In genomic region chr2:207617011-207617671, GRCh38 we compare ENCODE assay signal across 8 cellular contexts. TPM values are rescaled to one million over a fixed set of nuclear protein-coding genes. Genes with fewer than 3 reads are reported as not detected.
DNase-seq lines count a peak whose midpoint lies in the region; ATAC-seq and TF ChIP-seq lines count a peak whose summit lies in the region.

No MANE protein-coding gene starts in this region.

- H3K4me1 Mint-ChIP-seq in CD4-positive, CD25-positive, alpha-beta regulatory T cell = peaks cover 23 to 43% (median 35%) of the 10 kb centered on the region in 4 donors
- H3K4me1 Mint-ChIP-seq in neural progenitor cell = no peaks in the 10 kb centered on the region

- H3K27ac ChIP-seq in CD4-positive, CD25-positive, alpha-beta regulatory T cell (ENCODE audit: insufficient read depth, low read length, poor library complexity, severe bottlenecking) = no peak overlapping the region
- H3K27ac ChIP-seq in neural progenitor cell = no peak overlapping the region

- H4K20me1 ChIP-seq in neural progenitor cell (ENCODE audit: low read depth) = no peaks in the 10 kb centered on the region

- peaks cover 26% of the 10 kb centered on the region for H3K4me1 ChIP-seq in CD4-positive, CD25-positive, alpha-beta regulatory T cell (ENCODE audit: control insufficient read depth, insufficient read depth, low read length, poor library complexity, severe bottlenecking)
- no peaks in the 10 kb centered on the region for H3K4me1 ChIP-seq in neural progenitor cell

- peaks cover 22% of the 10 kb centered on the region for H3K36me3 ChIP-seq in CD4-positive, CD25-positive, alpha-beta regulatory T cell (ENCODE audit: control insufficient read depth, insufficient read depth, low read length)
- peaks cover 10% of the 10 kb centered on the region for H3K36me3 ChIP-seq in neural progenitor cell

- ATAC-seq in CD4-positive, CD25-positive, alpha-beta regulatory T cell (ENCODE audit: low read depth in 2 of 2) = no peak

- H3F3A ChIP-seq in neural progenitor cell (ENCODE audit: low read depth) = no peaks in the 10 kb centered on the region

- H3K9me3 ChIP-seq in CD4-positive, CD25-positive, alpha-beta regulatory T cell (ENCODE audit: control insufficient read depth in 2 of 2, low read length in 2 of 2) = no peaks in the 10 kb centered on the region
- no peaks in the 10 kb centered on the region for H3K9me3 ChIP-seq in neural progenitor cell (ENCODE audit: low read depth)

- no peak overlapping the region for H3K4me3 ChIP-seq in CD4-positive, CD25-positive, alpha-beta regulatory T cell (ENCODE audit: low read depth, low read length)
- H3K4me3 ChIP-seq in neural progenitor cell = no peak overlapping the region

- no peak for DNase-seq in CD4-positive, CD25-positive, alpha-beta regulatory T cell
- DNase-seq in RKO (ENCODE audit: low spot score) (peak; percentile 75), fibroblast of gingiva (ENCODE audit: low read depth) (peak; percentile 75), neural progenitor cell (ENCODE audit: low spot score) (peak; percentile 8), activated gamma-delta T cell treated with Interleukin-2 at 50 U/mL for 16 hours (no peak), pons (ENCODE audit: low spot score) (no peak), NCI-H2107 (lab: John Stamatoyannopoulos, UW) (no peak), GOT3 (lab: John Stamatoyannopoulos, UW) (no peak)

- H3K27me3 Mint-ChIP-seq in CD4-positive, CD25-positive, alpha-beta regulatory T cell = no peaks in the 10 kb centered on the region
- H3K27me3 Mint-ChIP-seq in neural progenitor cell (ENCODE audit: insufficient read depth, low read depth) = peaks cover 5% of the 10 kb centered on the region

- H3K4me2 ChIP-seq in neural progenitor cell = no peak overlapping the region

- H3K9ac ChIP-seq in neural progenitor cell = no peak overlapping the region

- peak overlapping the region; percentile 5 to 67 (median 64) for H3K27ac Mint-ChIP-seq in CD4-positive, CD25-positive, alpha-beta regulatory T cell
- H3K27ac Mint-ChIP-seq in neural progenitor cell = no peak overlapping the region

- no peak for TF ChIP-seq CTCF in neural progenitor cell (IDR thresholded peaks at IDR 0.05)

- peaks cover 34% of the 10 kb centered on the region for H3K36me3 Mint-ChIP-seq in CD4-positive, CD25-positive, alpha-beta regulatory T cell
- peaks cover 38% of the 10 kb centered on the region for H3K36me3 Mint-ChIP-seq in neural progenitor cell

- no peaks in the 10 kb centered on the region for H3K79me2 ChIP-seq in neural progenitor cell (ENCODE audit: low read depth)

- no peak overlapping the region for H2AFZ ChIP-seq in neural progenitor cell (replicated peaks)

- no peaks in the 10 kb centered on the region for H3K9me3 Mint-ChIP-seq in CD4-positive, CD25-positive, alpha-beta regulatory T cell
- no peaks in the 10 kb centered on the region for H3K9me3 Mint-ChIP-seq in neural progenitor cell

- H3K27me3 ChIP-seq in CD4-positive, CD25-positive, alpha-beta regulatory T cell (ENCODE audit: control insufficient read depth, insufficient read depth, low read length) = no peaks in the 10 kb centered on the region
- no peaks in the 10 kb centered on the region for H3K27me3 ChIP-seq in neural progenitor cell

- peak overlapping the region in 2 of 4 donors; percentile 25 to 51 for H3K4me3 Mint-ChIP-seq in CD4-positive, CD25-positive, alpha-beta regulatory T cell
- H3K4me3 Mint-ChIP-seq in neural progenitor cell = no peak overlapping the region

RNA-seq across cellular contexts. Expression of gene METTL21A, which starts 8.1 kb away (rescaled TPM):
- 13.7 TPM for total RNA-seq in CD4-positive, CD25-positive, alpha-beta regulatory T cell
- polyA plus RNA-seq in CD4-positive, CD25-positive, alpha-beta regulatory T cell = 10 to 100 TPM; 21.7 to 29.7 (median 23.0) TPM
- total RNA-seq in neural progenitor cell (ENCODE audit: low replicate concordance) = 43.3 and 65.2 TPM in 2 replicates

Comparison
In these comparisons a context has a peak if more than half of its experiments do, and no peak if none do; other contexts are left out.
1. DNase-seq: peak in RKO (single experiment), fibroblast of gingiva (single experiment) and neural progenitor cell (single experiment); none in CD4-positive, CD25-positive, alpha-beta regulatory T cell (0 of 3), activated gamma-delta T cell treated with Interleukin-2 at 50 U/mL for 16 hours (single experiment), pons (single experiment), NCI-H2107 (single experiment) and GOT3 (single experiment).